Comparison of ENCODE assay signal across 18 cellular contexts in genomic region chr16:56977256-56977655, GRCh38. TPM values are rescaled to one million over a fixed set of nuclear protein-coding genes. Genes with fewer than 3 reads are reported as not detected.
DNase-seq lines count a peak whose midpoint lies in the region; ATAC-seq and TF ChIP-seq lines count a peak whose summit lies in the region.
"Had no signal": no experiment of that assay in that cellular context is flagged by ENCODE, and none has a peak within 500 bp of the region (broad histone marks: within the 10 kb centered on the region; RNA-seq: fewer than 3 reads in every experiment).

No MANE protein-coding gene starts in this region.

- peaks cover 7% of the 10 kb centered on the region; the same call in 1 of the 2 replicates for H3K36me3 ChIP-seq in OCI-LY7 (ENCODE audit: insufficient read depth, low read length)

- no peaks in the 10 kb centered on the region for H3K27me3 Mint-ChIP-seq in activated naive CD8-positive, alpha-beta T cell
- no peaks in the 10 kb centered on the region for H3K27me3 Mint-ChIP-seq in activated naive CD8-positive, alpha-beta T cell treated with anti-CD3 and anti-CD28 coated beads, Interleukin-2, amount 50 U/mL, for 24 hours
- H3K27me3 Mint-ChIP-seq in stimulated activated naive B cell treated with anti-CD40 and anti-IgM and Interleukin-4, amounts not matched to agents 10 μg/mL and 1 μg/mL and 100 μg/mL, for 72 hours = no peaks in the 10 kb centered on the region

- H3K27ac Mint-ChIP-seq in activated naive CD8-positive, alpha-beta T cell = peak overlapping the region; percentile 68
- H3K27ac Mint-ChIP-seq in activated naive CD8-positive, alpha-beta T cell treated with anti-CD3 and anti-CD28 coated beads, Interleukin-2, amount 50 U/mL, for 24 hours = no peak overlapping the region
- peak overlapping the region; percentile 88 for H3K27ac Mint-ChIP-seq in stimulated activated naive B cell treated with anti-CD40 and anti-IgM and Interleukin-4, amounts not matched to agents 10 μg/mL and 1 μg/mL and 100 μg/mL, for 72 hours

- H3K4me3 Mint-ChIP-seq in activated naive CD8-positive, alpha-beta T cell = no peak overlapping the region
- H3K4me3 Mint-ChIP-seq in activated naive CD8-positive, alpha-beta T cell treated with anti-CD3 and anti-CD28 coated beads, Interleukin-2, amount 50 U/mL, for 24 hours = no peak overlapping the region
- no peak overlapping the region for H3K4me3 Mint-ChIP-seq in stimulated activated naive B cell treated with anti-CD40 and anti-IgM and Interleukin-4, amounts not matched to agents 10 μg/mL and 1 μg/mL and 100 μg/mL, for 72 hours

- H3K4me1 Mint-ChIP-seq in activated naive CD8-positive, alpha-beta T cell (ENCODE audit: low read depth) = peaks cover 85% of the 10 kb centered on the region
- H3K4me1 Mint-ChIP-seq in activated naive CD8-positive, alpha-beta T cell treated with anti-CD3 and anti-CD28 coated beads, Interleukin-2, amount 50 U/mL, for 24 hours = peaks cover 67% of the 10 kb centered on the region
- peaks cover 62 to 84% of the 10 kb centered on the region in 2 donors for H3K4me1 Mint-ChIP-seq in stimulated activated naive B cell treated with anti-CD40 and anti-IgM and Interleukin-4, amounts not matched to agents 10 μg/mL and 1 μg/mL and 100 μg/mL, for 72 hours

- H3K79me2 ChIP-seq in OCI-LY7 (ENCODE audit: insufficient read depth, low read depth, low read length) = no peaks in the 10 kb centered on the region

- peaks cover 4% of the 10 kb centered on the region for H3K36me3 Mint-ChIP-seq in activated naive CD8-positive, alpha-beta T cell
- H3K36me3 Mint-ChIP-seq in activated naive CD8-positive, alpha-beta T cell treated with anti-CD3 and anti-CD28 coated beads, Interleukin-2, amount 50 U/mL, for 24 hours (ENCODE audit: low read depth) = peaks cover 13% of the 10 kb centered on the region
- peaks cover 17 to 29% of the 10 kb centered on the region in 2 donors for H3K36me3 Mint-ChIP-seq in stimulated activated naive B cell treated with anti-CD40 and anti-IgM and Interleukin-4, amounts not matched to agents 10 μg/mL and 1 μg/mL and 100 μg/mL, for 72 hours

- intact Hi-C loops in OCI-LY7 (cut with micrococcal nuclease; ENCODE audit: unreplicated experiment) = no loop called here

- CTCF ChIA-PET in OCI-LY7 (lab: Charles Lee; ENCODE audit: unreplicated experiment) = interaction anchor here (1.4 kb wide), 1 partner anchor 11 kb away, joined by 4 read pairs; no protein-coding TSS in a partner anchor

- no peak overlapping the region for H2AFZ ChIP-seq in OCI-LY7 (ENCODE audit: low read length)

- BruUV-seq in OCI-LY7 (replicated peaks; lab: Mats Ljungman, UMichigan) = no TSS peak

- no peaks in the 10 kb centered on the region for H3K9me3 ChIP-seq in OCI-LY7 (ENCODE audit: low read length)

- H3K4me3 ChIP-seq in OCI-LY7 (ENCODE audit: low read depth, low read length, poor library complexity, severe bottlenecking) = no peak overlapping the region

- no peaks in the 10 kb centered on the region for H3K9me2 ChIP-seq in OCI-LY7 (ENCODE audit: insufficient read depth, low read length)

- no peaks in the 10 kb centered on the region for H3K9me3 Mint-ChIP-seq in activated naive CD8-positive, alpha-beta T cell (ENCODE audit: low read depth)
- H3K9me3 Mint-ChIP-seq in activated naive CD8-positive, alpha-beta T cell treated with anti-CD3 and anti-CD28 coated beads, Interleukin-2, amount 50 U/mL, for 24 hours = no peaks in the 10 kb centered on the region
- no peaks in the 10 kb centered on the region for H3K9me3 Mint-ChIP-seq in stimulated activated naive B cell treated with anti-CD40 and anti-IgM and Interleukin-4, amounts not matched to agents 10 μg/mL and 1 μg/mL and 100 μg/mL, for 72 hours

- no peak for ATAC-seq in activated naive CD8-positive, alpha-beta T cell treated with anti-CD3 and anti-CD28 coated beads, Interleukin-2, amount 50 U/mL, for 24 hours
- no peak for ATAC-seq in stimulated activated naive B cell treated with anti-CD40 and anti-IgM and Interleukin-4, amounts not matched to agents 10 μg/mL and 1 μg/mL and 100 μg/mL, for 72 hours (replicated peaks)
- ATAC-seq in HG03097 (IDR thresholded peaks at IDR 0.05; ENCODE audit: low FRiP score, unreplicated experiment) = no peak

- POLR2A ChIA-PET in OCI-LY7 (lab: Charles Lee) = interaction anchor here (0.5 to 2.7 kb wide), 7 partner anchors 7 to 213 kb away, joined by 3 to 22 read pairs (median 4); partner anchors contain the start of gene NLRC5

- TF ChIP-seq CTCF in OCI-LY7 (conservative IDR thresholded peaks at IDR 0.05; ENCODE audit: low read length) = no peak

- peaks cover 95% of the 10 kb centered on the region for H3K4me1 ChIP-seq in OCI-LY7 (ENCODE audit: insufficient read depth, low read length, poor library complexity, severe bottlenecking)

- H3K27ac ChIP-seq in OCI-LY7 (ENCODE audit: low read depth, low read length, poor library complexity, severe bottlenecking) = peak overlapping the region; percentile 80

- no peaks in the 10 kb centered on the region for H4K20me1 ChIP-seq in OCI-LY7 (ENCODE audit: insufficient read depth, low read length)

- no peak overlapping the region for H3K4me2 ChIP-seq in OCI-LY7 (ENCODE audit: low read length)

- DNase-seq in activated naive CD8-positive, alpha-beta T cell treated with anti-CD3 and anti-CD28 coated beads, Interleukin-2, amount 50 U/mL, for 24 hours = no peak
- DNase-seq in OCI-LY7 (ENCODE audit: low spot score) (no peak), cerebellum (ENCODE audit: low spot score) (peak; percentile 66), occipital lobe (lab: John Stamatoyannopoulos, UW) (no peak), NCI-H1930 (lab: John Stamatoyannopoulos, UW) (no peak)
- no peak for DNase-seq in stimulated activated naive B cell treated with anti-CD40 and anti-IgM and Interleukin-4, amounts not matched to agents 10 μg/mL and 1 μg/mL and 100 μg/mL, for 72 hours
- DNase-seq: C1 segment of cervical spinal cord, NCI-H1048, NCI-H146, NCI-H2081 treated with DMSO at 0.1 percent for 48 hours, NCI-H510A, Right ventricle myocardium superior had no signal

RNA-seq across cellular contexts. Expression of gene NLRC5, which starts 12.1 kb away (rescaled TPM):
- total RNA-seq in OCI-LY7 (2014; rRNA removed; shearing (Covaris generic)) = 156 and 199 TPM in 2 replicates
- total RNA-seq in OCI-LY7 (2022) (305 and 310 TPM in 2 replicates), cerebellum (4.0 TPM), occipital lobe (2.0 TPM)

RNA-seq across cellular contexts. Expression of gene CETP, which starts 15.5 kb away (rescaled TPM):
- 0.54 and 0.67 TPM in 2 replicates for total RNA-seq in OCI-LY7 (2014; rRNA removed; shearing (Covaris generic))
- 0.41 and 0.65 TPM in 2 replicates for total RNA-seq in OCI-LY7 (2022)
- 1.2 TPM for total RNA-seq in cerebellum
- total RNA-seq in occipital lobe = 0.62 TPM
- total RNA-seq: A673, Daoy, H4, MCF 10A had no signal

RNA-seq across cellular contexts. Expression of gene HERPUD1, which starts 45.3 kb away (rescaled TPM):
- 121 and 140 TPM in 2 replicates for total RNA-seq in OCI-LY7 (2014; rRNA removed; shearing (Covaris generic))
- 294 and 342 TPM in 2 replicates for total RNA-seq in OCI-LY7 (2022)
- total RNA-seq in cerebellum = 53.8 TPM
- total RNA-seq in occipital lobe = 49.8 TPM

Comparison
In these comparisons a context has a peak if more than half of its experiments do, and no peak if none do; other contexts are left out.
1. RNA of gene NLRC5, which starts 12.1 kb away (total RNA-seq): 156 to 310 TPM in OCI-LY7; 4.0 TPM in cerebellum (single experiment) and 2.0 TPM in occipital lobe (single experiment); every median in the first group is over 10 times any median in the second.